Comparison of ENCODE assay signal across 21 cellular contexts in genomic region chr2:113064898-113065297, GRCh38. TPM values are rescaled to one million over a fixed set of nuclear protein-coding genes. Genes with fewer than 3 reads are reported as not detected.
DNase-seq lines count a peak whose midpoint lies in the region; ATAC-seq and TF ChIP-seq lines count a peak whose summit lies in the region.
"Had no signal": no experiment of that assay in that cellular context is flagged by ENCODE, and none has a peak within 500 bp of the region (broad histone marks: within the 10 kb centered on the region; RNA-seq: fewer than 3 reads in every experiment).

No MANE protein-coding gene starts in this region.

- no peaks in the 10 kb centered on the region for H3K36me3 ChIP-seq in esophagus muscularis mucosa
- H3K36me3 ChIP-seq in neuronal stem cell (replicated peaks in 1 of 2; ENCODE audit: control insufficient read depth in 2 of 2, insufficient read depth in 2 of 2, low read length in 2 of 2): no peaks in the 10 kb centered on the region
- H3K36me3 ChIP-seq in vagina: no peaks in the 10 kb centered on the region

- H3K4me3 ChIP-seq in esophagus muscularis mucosa (no peak overlapping the region), neuronal stem cell (ENCODE audit: low read length in 2 of 2) (no peak overlapping the region), vagina (no peak overlapping the region)
- H3K4me3 ChIP-seq: A549 had no signal

- H3K27ac ChIP-seq in esophagus muscularis mucosa (replicated peaks in 1 of 4) (no peak overlapping the region), neuronal stem cell (replicated peaks; ENCODE audit: low read length) (no peak overlapping the region), vagina (no peak overlapping the region)
- H3K27ac ChIP-seq: 22Rv1, A549, C4-2B had no signal

- H4K91ac ChIP-seq in neuronal stem cell (ENCODE audit: low read depth, low read length, poor library complexity): no peak overlapping the region

- intact Hi-C loops in activated CD8-positive, alpha-beta T cell treated with anti-CD3 and anti-CD28 coated beads for 36 hours (cut with micrococcal nuclease): no loop called here
- intact Hi-C loops in esophagus muscularis mucosa (cut with DNase I): no loop called here
- intact Hi-C loops in vagina (cut with DNase I): no loop called here

- CTCF ChIA-PET in activated CD8-positive, alpha-beta T cell treated with anti-CD3 and anti-CD28 coated beads, Interleukin-2, amount 10 ng/mL, durations not matched to agents 7 days and 5 days (lab: Charles Lee): interaction anchor here (0.9 to 1.5 kb wide), 4 partner anchors 15 to 123 kb away, joined by 3 to 9 read pairs (median 3); no protein-coding TSS in a partner anchor
- CTCF ChIA-PET in activated CD8-positive, alpha-beta T cell treated with anti-CD3 and anti-CD28 coated beads for 36 hours (lab: Charles Lee): interaction anchor here (1.3 kb wide), 1 partner anchor 10 kb away, joined by 4 read pairs; no protein-coding TSS in a partner anchor

- peak; percentile 8 for DNase-seq in activated CD8-positive, alpha-beta T cell treated with anti-CD3 and anti-CD28 coated beads, Interleukin-2, amount 10 ng/mL, durations not matched to agents 7 days and 5 days
- no peak for DNase-seq in activated CD8-positive, alpha-beta T cell treated with anti-CD3 and anti-CD28 coated beads for 36 hours
- DNase-seq in esophagus muscularis mucosa (ENCODE audit: extremely low spot score): peak; percentile 21
- no peak for DNase-seq in neuronal stem cell (ENCODE audit: low spot score)
- DNase-seq in vagina (ENCODE audit: extremely low spot score in 2 of 2): peak; percentile 49 to 77
- DNase-seq in nucleus accumbens (lab: John Stamatoyannopoulos, UW): no peak
- DNase-seq: AML-193; Caco-2; CD4-positive, alpha-beta T cell; DMS153; DMS79; GDM1; GOT3; H7 had no signal

- H3K27ac Mint-ChIP-seq in activated CD8-positive, alpha-beta T cell treated with anti-CD3 and anti-CD28 coated beads, Interleukin-2, amount 10 ng/mL, durations not matched to agents 7 days and 5 days: no peak overlapping the region
- H3K27ac Mint-ChIP-seq in activated CD8-positive, alpha-beta T cell treated with anti-CD3 and anti-CD28 coated beads for 36 hours: no peak overlapping the region
- H3K27ac Mint-ChIP-seq: CD4-positive, alpha-beta T cell had no signal

- no peak overlapping the region for H3K4ac ChIP-seq in neuronal stem cell (ENCODE audit: low read length)

- no peaks in the 10 kb centered on the region for H3K79me1 ChIP-seq in neuronal stem cell (ENCODE audit: low read depth, low read length)

- no peaks in the 10 kb centered on the region for H3K9me3 ChIP-seq in esophagus muscularis mucosa
- peaks cover 0 to 2% of the 10 kb centered on the region in 2 donors for H3K9me3 ChIP-seq in neuronal stem cell (replicated peaks in 1 of 2; ENCODE audit: control insufficient read depth in 2 of 2, insufficient read depth in 1 of 2, low read depth in 1 of 2, low read length in 2 of 2)
- H3K9me3 ChIP-seq in vagina: no peaks in the 10 kb centered on the region

- H3K18ac ChIP-seq in neuronal stem cell (ENCODE audit: low read length): no peak overlapping the region

- no peak overlapping the region for H3K4me2 ChIP-seq in neuronal stem cell (ENCODE audit: insufficient read depth, low read length, poor library complexity, severe bottlenecking)
- H3K4me2 ChIP-seq: A549 had no signal

- no peak overlapping the region for H2BK5ac ChIP-seq in neuronal stem cell (ENCODE audit: low read length)

- H3K27me3 ChIP-seq in esophagus muscularis mucosa (peaks cover 0 to 11% (median 0%) of the 10 kb centered on the region in 4 donors), neuronal stem cell (ENCODE audit: control insufficient read depth in 3 of 3, insufficient read depth in 3 of 3, low read depth in 1 of 3, low read length in 3 of 3) (peaks cover 0 to 8% (median 0%) of the 10 kb centered on the region in 3 experiments), vagina (no peaks in the 10 kb centered on the region)

- no peaks in the 10 kb centered on the region for H3K9me3 Mint-ChIP-seq in activated CD8-positive, alpha-beta T cell treated with anti-CD3 and anti-CD28 coated beads, Interleukin-2, amount 10 ng/mL, durations not matched to agents 7 days and 5 days (ENCODE audit: insufficient read depth)
- no peaks in the 10 kb centered on the region for H3K9me3 Mint-ChIP-seq in activated CD8-positive, alpha-beta T cell treated with anti-CD3 and anti-CD28 coated beads for 36 hours
- H3K9me3 Mint-ChIP-seq: CD4-positive, alpha-beta T cell had no signal

- H3K36me3 Mint-ChIP-seq in activated CD8-positive, alpha-beta T cell treated with anti-CD3 and anti-CD28 coated beads, Interleukin-2, amount 10 ng/mL, durations not matched to agents 7 days and 5 days (ENCODE audit: low read depth): no peaks in the 10 kb centered on the region
- no peaks in the 10 kb centered on the region for H3K36me3 Mint-ChIP-seq in activated CD8-positive, alpha-beta T cell treated with anti-CD3 and anti-CD28 coated beads for 36 hours (ENCODE audit: low read depth)

- H3K27me3 Mint-ChIP-seq in activated CD8-positive, alpha-beta T cell treated with anti-CD3 and anti-CD28 coated beads, Interleukin-2, amount 10 ng/mL, durations not matched to agents 7 days and 5 days (ENCODE audit: low read depth): peaks cover 8% of the 10 kb centered on the region
- peaks cover 3% of the 10 kb centered on the region for H3K27me3 Mint-ChIP-seq in activated CD8-positive, alpha-beta T cell treated with anti-CD3 and anti-CD28 coated beads for 36 hours
- H3K27me3 Mint-ChIP-seq: CD4-positive, alpha-beta T cell had no signal

- no peak for TF ChIP-seq EP300 in esophagus muscularis mucosa (IDR thresholded peaks at IDR 0.05)

- no peak for TF ChIP-seq CTCF in activated CD8-positive, alpha-beta T cell treated with anti-CD3 and anti-CD28 coated beads for 36 hours (IDR thresholded peaks at IDR 0.05)
- TF ChIP-seq CTCF in esophagus muscularis mucosa (IDR thresholded peaks at IDR 0.05) (no peak), vagina (IDR thresholded peaks at IDR 0.05) (no peak)

- H3K4me1 ChIP-seq in esophagus muscularis mucosa (no peaks in the 10 kb centered on the region), neuronal stem cell (ENCODE audit: control insufficient read depth in 2 of 2, insufficient read depth in 1 of 2, low read depth in 1 of 2, low read length in 2 of 2) (peaks cover 0 to 1% of the 10 kb centered on the region in 2 donors), vagina (no peaks in the 10 kb centered on the region)

- no peak overlapping the region for H3K9ac ChIP-seq in neuronal stem cell (ENCODE audit: low read depth, low read length, poor library complexity)

- no peak for ATAC-seq in activated CD8-positive, alpha-beta T cell treated with anti-CD3 and anti-CD28 coated beads, Interleukin-2, amount 10 ng/mL, durations not matched to agents 7 days and 5 days
- no peak for ATAC-seq in activated CD8-positive, alpha-beta T cell treated with anti-CD3 and anti-CD28 coated beads for 36 hours
- no peak for ATAC-seq in HG02571 (IDR thresholded peaks at IDR 0.05; ENCODE audit: unreplicated experiment)
- ATAC-seq: A549 had no signal

- no peak overlapping the region for H2BK12ac ChIP-seq in neuronal stem cell (ENCODE audit: low read length)

- no peak overlapping the region for H2AFZ ChIP-seq in neuronal stem cell (ENCODE audit: low read length)

- no peak overlapping the region for H3K4me3 Mint-ChIP-seq in activated CD8-positive, alpha-beta T cell treated with anti-CD3 and anti-CD28 coated beads, Interleukin-2, amount 10 ng/mL, durations not matched to agents 7 days and 5 days
- H3K4me3 Mint-ChIP-seq in activated CD8-positive, alpha-beta T cell treated with anti-CD3 and anti-CD28 coated beads for 36 hours: no peak overlapping the region
- H3K4me3 Mint-ChIP-seq: CD4-positive, alpha-beta T cell had no signal

- H3K23ac ChIP-seq in neuronal stem cell (ENCODE audit: low read depth, low read length, poor library complexity): no peak overlapping the region

- H4K8ac ChIP-seq in neuronal stem cell (ENCODE audit: low read depth, low read length): no peak overlapping the region

- WGBS in esophagus muscularis mucosa: no CpG with 5 or more reads among the region's 1 CpG
- WGBS in neuronal stem cell (ENCODE audit: extremely low coverage in 2 of 2, insufficient read length in 2 of 2, insufficient replicate concordance in 1 of 2), 2 donors: no CpG with 5 or more reads among the region's 1 CpG

- TF ChIP-seq POLR2A in esophagus muscularis mucosa (IDR thresholded peaks at IDR 0.05; ENCODE audit: low read depth) (no peak), vagina (IDR thresholded peaks at IDR 0.05) (no peak)

- H2BK15ac ChIP-seq in neuronal stem cell (ENCODE audit: low read length): no peak overlapping the region

- H2AK5ac ChIP-seq in neuronal stem cell (ENCODE audit: low read depth, low read length): no peak overlapping the region

- H3K4me1 Mint-ChIP-seq in activated CD8-positive, alpha-beta T cell treated with anti-CD3 and anti-CD28 coated beads, Interleukin-2, amount 10 ng/mL, durations not matched to agents 7 days and 5 days (ENCODE audit: low read depth): no peaks in the 10 kb centered on the region
- H3K4me1 Mint-ChIP-seq in activated CD8-positive, alpha-beta T cell treated with anti-CD3 and anti-CD28 coated beads for 36 hours (ENCODE audit: low read depth): no peaks in the 10 kb centered on the region

- H2BK120ac ChIP-seq in neuronal stem cell (ENCODE audit: low read depth, low read length): no peak overlapping the region

- POLR2A ChIA-PET in activated CD8-positive, alpha-beta T cell treated with anti-CD3 and anti-CD28 coated beads, Interleukin-2, amount 10 ng/mL, durations not matched to agents 7 days and 5 days (lab: Charles Lee): no interaction called here
- POLR2A ChIA-PET in activated CD8-positive, alpha-beta T cell treated with anti-CD3 and anti-CD28 coated beads for 36 hours (lab: Charles Lee): no interaction called here

- H3K14ac ChIP-seq in neuronal stem cell (ENCODE audit: low read length): peak overlapping the region; percentile 47

RNA-seq across cellular contexts. Expression of gene IL1F10, which starts 2.9 kb away (rescaled TPM):
- total RNA-seq in activated CD8-positive, alpha-beta T cell treated with anti-CD3 and anti-CD28 coated beads, Interleukin-2, amount 10 ng/mL, durations not matched to agents 7 days and 5 days: not detected
- total RNA-seq in activated CD8-positive, alpha-beta T cell treated with anti-CD3 and anti-CD28 coated beads for 36 hours: not detected
- total RNA-seq in esophagus muscularis mucosa (not detected), vagina (not detected)
- polyA plus RNA-seq in neuronal stem cell (2013, experiment 1 of 2): not detected
- not detected for polyA plus RNA-seq in neuronal stem cell (2013, experiment 2 of 2)
- total RNA-seq: Caco-2; CD4-positive, alpha-beta T cell; Daoy; H7; HT-29 had no signal
- polyA plus RNA-seq: A549, BJ had no signal

RNA-seq across cellular contexts. Expression of gene IL36RN, which starts 5.9 kb away (rescaled TPM):
- not detected for total RNA-seq in activated CD8-positive, alpha-beta T cell treated with anti-CD3 and anti-CD28 coated beads, Interleukin-2, amount 10 ng/mL, durations not matched to agents 7 days and 5 days
- total RNA-seq in activated CD8-positive, alpha-beta T cell treated with anti-CD3 and anti-CD28 coated beads for 36 hours: not detected
- total RNA-seq in esophagus muscularis mucosa: not detected
- polyA plus RNA-seq in neuronal stem cell (2013, experiment 1 of 2): 0.01 TPM
- polyA plus RNA-seq in neuronal stem cell (2013, experiment 2 of 2): not detected
- 0.25 TPM for total RNA-seq in vagina
- total RNA-seq: Caco-2; CD4-positive, alpha-beta T cell; Daoy; H7 had no signal
- polyA plus RNA-seq: A549, BJ had no signal

RNA-seq across cellular contexts. Expression of gene IL36B, which starts 12.2 kb away (rescaled TPM):
- total RNA-seq in activated CD8-positive, alpha-beta T cell treated with anti-CD3 and anti-CD28 coated beads, Interleukin-2, amount 10 ng/mL, durations not matched to agents 7 days and 5 days: not detected
- total RNA-seq in activated CD8-positive, alpha-beta T cell treated with anti-CD3 and anti-CD28 coated beads for 36 hours: not detected
- not detected for total RNA-seq in esophagus muscularis mucosa
- not detected for polyA plus RNA-seq in neuronal stem cell (2013, experiment 1 of 2)
- polyA plus RNA-seq in neuronal stem cell (2013, experiment 2 of 2): not detected
- not detected for total RNA-seq in vagina
- total RNA-seq: Caco-2; CD4-positive, alpha-beta T cell; Daoy; H7; HT-29 had no signal
- polyA plus RNA-seq: A549, BJ had no signal

RNA-seq across cellular contexts. Expression of gene IL36A, which starts 59.6 kb away (rescaled TPM):
- under 1 TPM; 0.29 to 0.53 TPM for total RNA-seq in activated CD8-positive, alpha-beta T cell treated with anti-CD3 and anti-CD28 coated beads, Interleukin-2, amount 10 ng/mL, durations not matched to agents 7 days and 5 days
- not detected for total RNA-seq in activated CD8-positive, alpha-beta T cell treated with anti-CD3 and anti-CD28 coated beads for 36 hours
- total RNA-seq in esophagus muscularis mucosa (not detected), vagina (2.7 TPM)
- not detected for polyA plus RNA-seq in neuronal stem cell (2013, experiment 1 of 2)
- not detected for polyA plus RNA-seq in neuronal stem cell (2013, experiment 2 of 2)
- total RNA-seq: Caco-2, Daoy, H7, HT-29 had no signal
- polyA plus RNA-seq: A549, BJ had no signal

Comparison
In these comparisons a context has a peak if more than half of its experiments do, and no peak if none do; other contexts are left out.
1. DNase-seq: peak in activated CD8-positive, alpha-beta T cell treated with anti-CD3 and anti-CD28 coated beads, Interleukin-2, amount 10 ng/mL, durations not matched to agents 7 days and 5 days (single experiment), esophagus muscularis mucosa (single experiment) and vagina (2 of 2); none in activated CD8-positive, alpha-beta T cell treated with anti-CD3 and anti-CD28 coated beads for 36 hours (single experiment), neuronal stem cell (single experiment) and nucleus accumbens (0 of 56).